Comparison of ENCODE assay signal across 14 cellular contexts in the genomic region with DNA sequence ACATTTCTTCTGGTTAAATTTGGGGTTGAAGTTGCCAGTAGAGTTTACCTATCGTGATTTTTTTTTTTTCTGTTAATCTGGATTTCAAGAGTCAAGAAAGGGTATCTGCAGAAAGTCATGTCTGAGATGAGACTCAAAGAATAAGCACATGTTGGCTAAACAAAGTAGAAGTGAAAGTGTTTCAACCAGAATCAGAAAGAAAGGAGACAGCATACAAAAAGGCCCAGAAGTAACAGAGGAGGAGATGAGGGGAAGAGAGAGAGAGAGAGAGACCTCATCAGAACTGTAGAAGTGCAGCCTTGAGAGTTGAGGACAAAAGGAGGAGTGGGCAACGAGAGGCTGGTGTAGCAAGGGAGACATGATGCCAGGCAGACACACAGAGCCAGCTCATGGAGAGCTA. TPM values are rescaled to one million over a fixed set of nuclear protein-coding genes. Genes with fewer than 3 reads are reported as not detected.
DNase-seq lines count a peak whose midpoint lies in the region; ATAC-seq and TF ChIP-seq lines count a peak whose summit lies in the region.
"Had no signal": no experiment of that assay in that cellular context is flagged by ENCODE, and none has a peak within 500 bp of the region (broad histone marks: within the 10 kb centered on the region; RNA-seq: fewer than 3 reads in every experiment).

No MANE protein-coding gene starts in this region.

- TF ChIP-seq CTCF in chondrocyte (IDR thresholded peaks at IDR 0.05): no peak

- H3K27ac Mint-ChIP-seq in activated naive CD4-positive, alpha-beta T cell treated with anti-CD3 and anti-CD28 coated beads, Interleukin-2, amount 50 U/mL, for 72 hours: peak overlapping the region; percentile 15 to 29
- H3K27ac Mint-ChIP-seq in chondrocyte (ENCODE audit: unreplicated experiment): no peak overlapping the region

- no peak for DNase-seq in activated naive CD4-positive, alpha-beta T cell treated with anti-CD3 and anti-CD28 coated beads, Interleukin-2, amount 50 U/mL, for 72 hours (ENCODE audit: low spot score in 2 of 2)
- no peak for DNase-seq in activated naive CD4-positive, alpha-beta T cell treated with Interleukin-2 at 50 U/mL for 16 hours
- DNase-seq in NCI-H2107 (lab: John Stamatoyannopoulos, UW) (no peak), chondrocyte (ENCODE audit: low spot score) (no peak), cerebellar cortex (ENCODE audit: low spot score) (no peak), cortex of kidney (lab: John Stamatoyannopoulos, UW) (no peak)
- DNase-seq: activated T-cell treated with anti-CD3 and anti-CD28 coated beads, Interleukin-2, amount 50 U/mL, for 1 hour; MG63; mucosa of descending colon; PC-3; psoas muscle; upper lobe of left lung had no signal

- no peak for ATAC-seq in activated naive CD4-positive, alpha-beta T cell treated with anti-CD3 and anti-CD28 coated beads, Interleukin-2, amount 50 U/mL, for 72 hours
- ATAC-seq in GM21576 (IDR thresholded peaks at IDR 0.05; ENCODE audit: unreplicated experiment) (peak; percentile 66), HG03066 (IDR thresholded peaks at IDR 0.05; ENCODE audit: low read depth, unreplicated experiment) (peak; percentile 71)
- ATAC-seq: mucosa of descending colon, PC-3, psoas muscle had no signal

- H3K4me1 Mint-ChIP-seq in chondrocyte (ENCODE audit: low read depth): no peaks in the 10 kb centered on the region

- H3K4me3 Mint-ChIP-seq in chondrocyte (ENCODE audit: unreplicated experiment): no peak overlapping the region

- H3K36me3 Mint-ChIP-seq in activated naive CD4-positive, alpha-beta T cell treated with anti-CD3 and anti-CD28 coated beads, Interleukin-2, amount 50 U/mL, for 72 hours: no peaks in the 10 kb centered on the region
- no peaks in the 10 kb centered on the region for H3K36me3 Mint-ChIP-seq in chondrocyte (ENCODE audit: low read depth)

- no peaks in the 10 kb centered on the region for H3K9me3 Mint-ChIP-seq in activated naive CD4-positive, alpha-beta T cell treated with anti-CD3 and anti-CD28 coated beads, Interleukin-2, amount 50 U/mL, for 72 hours
- H3K9me3 Mint-ChIP-seq in chondrocyte (ENCODE audit: low read depth): no peaks in the 10 kb centered on the region

- H3K27me3 Mint-ChIP-seq in chondrocyte (ENCODE audit: low read depth): peaks cover 14% of the 10 kb centered on the region

RNA-seq across cellular contexts. Expression of a gene that starts 54.9 kb away (rescaled TPM):
- total RNA-seq in activated naive CD4-positive, alpha-beta T cell treated with anti-CD3 and anti-CD28 coated beads, Interleukin-2, amount 50 U/mL, for 72 hours: 10 to 100 TPM; 46.6 to 70.2 TPM
- total RNA-seq in chondrocyte: 9.4 to 16.2 TPM (median 10.3 TPM) in 3 replicates

Comparison
In these comparisons a context has a peak if more than half of its experiments do, and no peak if none do; other contexts are left out.
1. ATAC-seq: peak in GM21576 (single experiment) and HG03066 (single experiment); none in activated naive CD4-positive, alpha-beta T cell treated with anti-CD3 and anti-CD28 coated beads, Interleukin-2, amount 50 U/mL, for 72 hours (0 of 2).